7 cellular contexts compared by ENCODE assay signal in the genomic region with DNA sequence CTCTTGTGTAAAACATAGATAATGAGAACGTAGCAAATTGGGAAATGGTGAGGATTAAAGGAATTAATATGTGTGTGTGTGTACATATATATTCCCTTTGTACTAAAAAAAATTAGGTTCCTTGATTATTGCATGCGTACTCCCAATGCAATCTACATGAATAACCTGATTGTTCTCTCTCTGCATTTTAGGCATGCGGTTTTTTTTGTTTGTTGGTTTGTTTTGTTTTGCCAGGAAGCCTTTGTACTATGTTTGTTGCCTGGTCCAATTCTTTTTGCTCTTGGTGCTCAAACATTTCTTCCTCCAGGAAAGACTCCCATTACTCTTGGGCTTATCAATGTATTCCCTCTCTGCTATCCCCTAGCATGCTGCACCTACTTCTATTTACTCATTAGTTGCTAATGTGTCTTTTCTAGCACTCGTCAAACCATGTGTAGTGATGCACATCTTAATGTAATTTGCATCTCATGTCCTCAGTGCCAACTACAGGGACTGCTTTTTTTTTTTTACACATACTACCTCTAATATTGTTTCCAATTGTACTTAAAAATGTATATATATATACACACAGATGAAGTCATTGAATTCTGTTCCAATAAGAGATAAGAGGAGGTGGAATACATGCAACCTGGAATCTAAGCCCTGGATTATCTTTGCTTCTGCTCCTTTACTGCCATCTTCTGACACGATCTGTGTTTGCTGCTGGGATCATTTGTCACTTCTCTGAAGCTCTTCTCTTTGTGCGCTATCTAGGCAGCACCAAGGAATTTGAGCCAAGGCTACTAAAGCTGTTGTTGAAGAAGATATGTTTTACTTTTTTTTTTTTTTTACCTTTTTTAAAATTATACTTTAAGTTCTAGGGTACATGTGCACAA.
DNase-seq lines count a peak whose midpoint lies in the region; ATAC-seq and TF ChIP-seq lines count a peak whose summit lies in the region.

No MANE protein-coding gene starts in this region.

- H3K27ac Mint-ChIP-seq in activated CD4-positive, alpha-beta memory T cell treated with anti-CD3 and anti-CD28 coated beads for 36 hours, result no peak overlapping the region

- no peaks in the 10 kb centered on the region for H3K4me1 Mint-ChIP-seq in activated CD4-positive, alpha-beta memory T cell treated with anti-CD3 and anti-CD28 coated beads for 36 hours (ENCODE audit: low read depth)

- TF ChIP-seq CTCF in cardiac fibroblast (IDR thresholded peaks at IDR 0.05; ENCODE audit: low read depth, low read length), result peak; percentile 35

- H2BK5ac ChIP-seq in trophoblast cell (ENCODE audit: low read depth, low read length, poor library complexity), result no peak overlapping the region

- DNase-seq in cardiac fibroblast (ENCODE audit: low read depth in 2 of 2) (peak; percentile 27 to 54), trophoblast cell (peak; percentile 6 to 52)
- DNase-seq in activated CD4-positive, alpha-beta memory T cell treated with anti-CD3 and anti-CD28 coated beads for 36 hours, result no peak
- no peak for DNase-seq in activated CD8-positive, alpha-beta memory T cell treated with anti-CD3 and anti-CD28 coated beads, Interleukin-2, amount 50 U/mL, for 48 hours

- POLR2A ChIA-PET in activated CD4-positive, alpha-beta memory T cell treated with anti-CD3 and anti-CD28 coated beads for 36 hours (lab: Charles Lee), result no interaction called here

- H3K4me3 ChIP-seq in cardiac fibroblast (replicated peaks in 1 of 2; ENCODE audit: low read depth in 2 of 2, low read length in 2 of 2), result no peak overlapping the region
- H3K4me3 ChIP-seq in trophoblast cell (ENCODE audit: low read depth, low read length), result no peak overlapping the region

- H3K27me3 Mint-ChIP-seq in activated CD4-positive, alpha-beta memory T cell treated with anti-CD3 and anti-CD28 coated beads for 36 hours, result no peaks in the 10 kb centered on the region

- no peak overlapping the region for H3K27ac ChIP-seq in trophoblast cell (ENCODE audit: low read depth, low read length)

- no peak overlapping the region for H4K12ac ChIP-seq in trophoblast cell (ENCODE audit: low read depth, low read length)

- no peak overlapping the region for H2BK120ac ChIP-seq in trophoblast cell (ENCODE audit: insufficient read depth, low read length, poor library complexity)

- H3K4ac ChIP-seq in trophoblast cell (ENCODE audit: low read depth, low read length), result no peak overlapping the region

- H2AK5ac ChIP-seq in trophoblast cell (ENCODE audit: low read length), result no peak overlapping the region

- no peak overlapping the region for H3K9ac ChIP-seq in trophoblast cell (ENCODE audit: low read length)

- no peak overlapping the region for H3K4me3 Mint-ChIP-seq in activated CD4-positive, alpha-beta memory T cell treated with anti-CD3 and anti-CD28 coated beads for 36 hours

- no peak overlapping the region for H3K14ac ChIP-seq in trophoblast cell (ENCODE audit: low read length)

- H2BK12ac ChIP-seq in trophoblast cell (ENCODE audit: low read length), result no peak overlapping the region

- no peak overlapping the region for H3K23ac ChIP-seq in trophoblast cell (ENCODE audit: low read length)

- H3K4me2 ChIP-seq in trophoblast cell (ENCODE audit: low read length), result no peak overlapping the region

- H2AFZ ChIP-seq in trophoblast cell (ENCODE audit: insufficient read depth, low read length, poor library complexity), result no peak overlapping the region

- no peak overlapping the region for H4K8ac ChIP-seq in trophoblast cell (ENCODE audit: low read depth, low read length)

- peaks cover 6% of the 10 kb centered on the region for H3K9me3 Mint-ChIP-seq in activated CD4-positive, alpha-beta memory T cell treated with anti-CD3 and anti-CD28 coated beads for 36 hours

- WGBS in trophoblast cell (ENCODE audit: extremely low coverage, insufficient coverage, insufficient read length), result no CpG with 5 or more reads among the region's 6 CpGs

- no peak overlapping the region for H4K91ac ChIP-seq in trophoblast cell (ENCODE audit: low read depth, low read length)

- H3K4me1 ChIP-seq in trophoblast cell (ENCODE audit: control insufficient read depth in 1 of 2, insufficient read depth in 2 of 2, low read length in 2 of 2), result no peaks in the 10 kb centered on the region

- H3K36me3 ChIP-seq in trophoblast cell (ENCODE audit: control insufficient read depth in 1 of 2, insufficient read depth in 2 of 2, low read length in 2 of 2), result no peaks in the 10 kb centered on the region

- no peaks in the 10 kb centered on the region for H3K27me3 ChIP-seq in trophoblast cell (ENCODE audit: insufficient read depth, low read length)

- H3K36me3 Mint-ChIP-seq in activated CD4-positive, alpha-beta memory T cell treated with anti-CD3 and anti-CD28 coated beads for 36 hours, result no peaks in the 10 kb centered on the region

- no peaks in the 10 kb centered on the region for H3K9me3 ChIP-seq in trophoblast cell (ENCODE audit: insufficient read depth, low read depth, low read length)

- no peak overlapping the region for H3K18ac ChIP-seq in trophoblast cell (ENCODE audit: low read length)

- H3K79me1 ChIP-seq in trophoblast cell (ENCODE audit: low read length), result no peaks in the 10 kb centered on the region

- peak; percentile 55 for ATAC-seq in GM18499 (IDR thresholded peaks at IDR 0.05; ENCODE audit: insufficient read depth, unreplicated experiment)
- peak; percentile 60 for ATAC-seq in HG03103 (IDR thresholded peaks at IDR 0.05; ENCODE audit: low read depth, unreplicated experiment)
- ATAC-seq in GM18520 (IDR thresholded peaks at IDR 0.05; ENCODE audit: unreplicated experiment), result no peak

- CTCF ChIA-PET in activated CD4-positive, alpha-beta memory T cell treated with anti-CD3 and anti-CD28 coated beads for 36 hours (lab: Charles Lee), result no interaction called here

- no peaks in the 10 kb centered on the region for H3K79me2 ChIP-seq in trophoblast cell (ENCODE audit: control insufficient read depth, insufficient read depth, low read length, poor library complexity)

- intact Hi-C loops in activated CD4-positive, alpha-beta memory T cell treated with anti-CD3 and anti-CD28 coated beads for 36 hours (cut with micrococcal nuclease), result no loop called here

Comparison
In these comparisons a context has a peak if more than half of its experiments do, and no peak if none do; other contexts are left out.
1. DNase-seq: peak in cardiac fibroblast (2 of 2) and trophoblast cell (2 of 2); none in activated CD4-positive, alpha-beta memory T cell treated with anti-CD3 and anti-CD28 coated beads for 36 hours (single experiment) and activated CD8-positive, alpha-beta memory T cell treated with anti-CD3 and anti-CD28 coated beads, Interleukin-2, amount 50 U/mL, for 48 hours (single experiment).